27 cellular contexts compared by ENCODE assay signal in the genomic region with DNA sequence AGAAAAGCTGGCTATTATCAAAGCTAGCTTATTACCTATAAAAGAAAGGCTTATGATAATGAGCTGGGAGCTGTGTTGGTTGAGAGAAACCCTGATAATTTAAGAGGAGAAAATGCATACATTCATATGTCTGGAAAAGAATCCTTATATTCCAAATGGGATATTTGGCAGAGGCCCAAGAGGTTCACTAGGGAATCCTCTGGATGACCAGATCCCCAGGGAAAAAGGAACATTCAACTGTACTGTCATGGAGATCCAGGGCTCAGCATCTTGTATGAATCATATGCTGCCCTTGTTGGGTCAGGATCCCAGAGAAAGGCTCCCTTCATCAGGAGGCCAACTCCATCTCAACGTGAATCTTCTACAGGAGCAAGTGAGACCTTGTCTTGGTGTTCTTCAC.
"Had no signal": no experiment of that assay in that cellular context is flagged by ENCODE, and none has a peak within 500 bp of the region (broad histone marks: within the 10 kb centered on the region; RNA-seq: fewer than 3 reads in every experiment).

No MANE protein-coding gene starts in this region.

- FAIRE-seq: TTC549 had no signal

- H3K4me1 ChIP-seq: ascending aorta, body of pancreas had no signal

- H3K27me3 ChIP-seq: ascending aorta, body of pancreas had no signal

- ATAC-seq: activated CD8-positive, alpha-beta memory T cell treated with anti-CD3 and anti-CD28 coated beads, Interleukin-2, amount 10 ng/mL, durations not matched to agents 7 days and 5 days; activated naive CD4-positive, alpha-beta T cell treated with anti-CD3 and anti-CD28 coated beads, Interleukin-2, amount 50 U/mL, for 72 hours; activated naive CD8-positive, alpha-beta T cell treated with anti-CD3 and anti-CD28 coated beads, Interleukin-2, amount 50 U/mL, for 24 hours; body of pancreas; Right ventricle myocardium inferior; T-cell had no signal

- H3K4me2 ChIP-seq: KMS-11 had no signal

- DNase-seq: activated B cell treated with CpG ODN at 0.5 μM for 24 hours; activated CD4-positive, alpha-beta T cell treated with anti-CD3 and anti-CD28 coated beads for 1 hour; activated CD4-positive, alpha-beta T cell treated with anti-CD3 and anti-CD28 coated beads, Interleukin-2, amount 10 ng/mL, durations not matched to agents 24 days and 14 days; activated CD4-positive, alpha-beta T cell treated with anti-CD3 and anti-CD28 coated beads, Interleukin-2, amount 50 U/mL, for 48 hours; activated CD8-positive, alpha-beta memory T cell treated with anti-CD3 and anti-CD28 coated beads, Interleukin-2, amount 10 ng/mL, durations not matched to agents 7 days and 5 days; activated effector memory CD4-positive, alpha-beta T cell treated with Interleukin-2 at 50 U/mL for 16 hours; activated naive CD4-positive, alpha-beta T cell; activated naive CD8-positive, alpha-beta T cell treated with anti-CD3 and anti-CD28 coated beads, Interleukin-2, amount 50 U/mL, for 24 hours; activated T-cell treated with anti-CD3 and anti-CD28 coated beads, Interleukin-2, amount 50 U/mL, for 24 hours; amniotic stem cell; body of pancreas; NCI-H1092 treated with DMSO at 0.1 percent for 48 hours; NCI-H1417 treated with DMSO at 0.1 percent for 48 hours; NCI-H1694; NCI-H2029; NCI-H446; NCI-H748 treated with DMSO at 0.1 percent for 48 hours; RPMI8226; T-cell; T-helper 2 cell; T1000 had no signal

- H3K9ac ChIP-seq: KMS-11 had no signal

- H3K9me3 ChIP-seq: ascending aorta, body of pancreas had no signal

- H3K4me3 ChIP-seq: ascending aorta, body of pancreas, SK-N-MC had no signal

- H3K27ac ChIP-seq: ascending aorta, body of pancreas, KMS-11, SK-N-MC had no signal

- H3K36me3 ChIP-seq: ascending aorta had no signal
